ENCODE assay signal across 17 cellular contexts in the genomic region with DNA sequence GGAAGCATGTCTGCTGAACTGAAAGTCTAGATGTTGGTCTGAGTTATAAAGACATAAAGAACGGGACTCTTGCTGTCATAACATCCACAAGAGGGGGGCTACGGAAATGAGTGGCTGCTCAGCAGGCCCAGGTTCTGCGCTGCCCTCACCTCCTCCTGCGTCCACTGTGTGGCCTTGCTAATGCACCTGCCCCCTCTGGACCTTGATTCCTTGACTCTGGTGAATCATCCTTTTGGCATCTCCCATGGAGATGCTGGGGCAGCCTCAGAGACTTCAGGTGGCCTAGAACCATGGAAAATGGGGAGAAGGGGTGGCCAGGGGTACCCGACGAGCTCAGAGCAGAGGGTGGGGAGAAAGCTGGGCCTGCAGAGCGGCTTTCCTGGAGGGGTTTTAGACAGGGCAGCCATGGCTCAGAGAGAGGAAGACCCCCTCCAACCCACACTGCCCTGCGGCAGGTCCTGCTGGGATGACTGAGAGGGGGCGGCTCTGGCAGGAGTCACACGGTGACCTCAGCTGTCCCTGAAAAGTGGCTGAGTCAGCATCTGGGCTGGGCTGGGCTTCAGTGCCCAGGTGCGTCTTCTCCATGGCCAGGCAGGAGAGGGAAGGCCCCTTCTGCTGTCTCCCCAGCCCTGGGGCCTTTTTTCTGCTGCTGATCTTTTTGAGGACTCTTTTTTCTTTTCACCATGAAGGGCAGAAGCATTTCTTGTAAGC. TPM values are rescaled to one million over a fixed set of nuclear protein-coding genes. Genes with fewer than 3 reads are reported as not detected.
DNase-seq lines count a peak whose midpoint lies in the region; ATAC-seq, FAIRE-seq and TF ChIP-seq lines count a peak whose summit lies in the region.
"Had no signal": no experiment of that assay in that cellular context is flagged by ENCODE, and none has a peak within 500 bp of the region (broad histone marks: within the 10 kb centered on the region; RNA-seq: fewer than 3 reads in every experiment).

No MANE protein-coding gene starts in this region.

- intact Hi-C loops in prostate gland (cut with DNase I) = no loop called here

- no peaks in the 10 kb centered on the region for H3K36me3 Mint-ChIP-seq in WTC11
- H3K36me3 Mint-ChIP-seq: CD4-positive, alpha-beta memory T cell had no signal

- peaks cover 5% of the 10 kb centered on the region; the same call in 1 of the 2 replicates for H3K9me3 Mint-ChIP-seq in WTC11
- H3K9me3 Mint-ChIP-seq: CD4-positive, alpha-beta memory T cell had no signal

- TF ChIP-seq POLR2A in prostate gland (IDR thresholded peaks at IDR 0.05) = no peak
- no peak for TF ChIP-seq POLR2A in tibial nerve (IDR thresholded peaks at IDR 0.05)

- no peaks in the 10 kb centered on the region for H3K27me3 Mint-ChIP-seq in WTC11 (ENCODE audit: low read depth)

- CTCF ChIA-PET in WTC11 (lab: Charles Lee) = interaction anchor here (0.6 to 2.6 kb wide), 3 partner anchors 47 to 150 kb away, joined by 3 to 11 read pairs (median 8); no protein-coding TSS in a partner anchor

- peaks cover 14% of the 10 kb centered on the region for H3K4me1 Mint-ChIP-seq in WTC11
- H3K4me1 Mint-ChIP-seq: CD4-positive, alpha-beta memory T cell had no signal

- DNase-seq in NCI-H2227 (lab: John Stamatoyannopoulos, UW; ENCODE audit: unreplicated experiment) = peak; percentile 21
- no peak for DNase-seq in NCI-H2227 treated with DMSO at 0.1 percent for 48 hours (lab: John Stamatoyannopoulos, UW)
- DNase-seq in WTC11 (ENCODE audit: low spot score) = no peak
- peak; percentile 51 for DNase-seq in iPS-NIHi11 (ENCODE audit: low spot score)
- peak; percentile 49 for DNase-seq in urothelium cell line (ENCODE audit: low spot score)
- DNase-seq in prostate gland (ENCODE audit: low spot score) = no peak
- no peak for DNase-seq in NCI-H526 treated with DMSO at 0.1 percent for 48 hours (lab: John Stamatoyannopoulos, UW)
- DNase-seq in tibial nerve (ENCODE audit: low spot score in 2 of 2) = no peak
- DNase-seq: CD4-positive, alpha-beta memory T cell; Karpas-422; MM.1S; NCI-H1105; NCI-H1694; NCI-H69; OCI-M1 had no signal

- 0 out of 2 replicates have a peak, but pooled peaks have one; percentile 26 for ATAC-seq in WTC11

- no peak overlapping the region for H3K27ac Mint-ChIP-seq in WTC11
- H3K27ac Mint-ChIP-seq: CD4-positive, alpha-beta memory T cell had no signal

- no peak overlapping the region for H3K4me3 ChIP-seq in prostate gland
- no peak overlapping the region for H3K4me3 ChIP-seq in tibial nerve
- H3K4me3 ChIP-seq: SJSA1 had no signal

- H3K36me3 ChIP-seq in prostate gland (no peaks in the 10 kb centered on the region), tibial nerve (no peaks in the 10 kb centered on the region)
- H3K36me3 ChIP-seq: SJSA1 had no signal

- TF ChIP-seq EP300 in tibial nerve (IDR thresholded peaks at IDR 0.05) = no peak

- WGBS in prostate gland = 69% methylated on average over 11 of the region's 11 CpGs
- WGBS in tibial nerve, 2 donors = 62 to 64% methylated on average over 10 to 11 of the region's 11 CpGs

- H3K4me1 ChIP-seq in prostate gland (replicated peaks) (no peaks in the 10 kb centered on the region), tibial nerve (no peaks in the 10 kb centered on the region)
- H3K4me1 ChIP-seq: SJSA1 had no signal

- H3K27ac ChIP-seq in prostate gland (no peak overlapping the region), tibial nerve (no peak overlapping the region)
- H3K27ac ChIP-seq: 22Rv1, SJSA1 had no signal

- no peak overlapping the region for H3K4me3 Mint-ChIP-seq in WTC11
- H3K4me3 Mint-ChIP-seq: CD4-positive, alpha-beta memory T cell had no signal

- H3K9me3 ChIP-seq in prostate gland = no peaks in the 10 kb centered on the region
- H3K9me3 ChIP-seq in tibial nerve = no peaks in the 10 kb centered on the region
- H3K9me3 ChIP-seq: SJSA1 had no signal

- TF ChIP-seq CTCF in WTC11 (IDR thresholded peaks at IDR 0.05) (no peak), prostate gland (IDR thresholded peaks at IDR 0.05) (no peak), tibial nerve (IDR thresholded peaks at IDR 0.05) (no peak)

- FAIRE-seq in urothelium cell line (lab: Jason Lieb, UNC) = no peak

- POLR2A ChIA-PET in WTC11 (lab: Charles Lee) = no interaction called here

- no peaks in the 10 kb centered on the region for H3K27me3 ChIP-seq in prostate gland (replicated peaks; ENCODE audit: insufficient read depth)
- peaks cover 0 to 11% of the 10 kb centered on the region in 2 donors for H3K27me3 ChIP-seq in tibial nerve

TF ChIP-seq in WTC11, 78 proteins besides CTCF, POLR2A, EP300 and RAD21 (continues in another document):
- no peak for TF ChIP-seq CREB1 (CRISPR knock-in tag; IDR thresholded peaks at IDR 0.05)
- TF ChIP-seq ATF1 (CRISPR knock-in tag; IDR thresholded peaks at IDR 0.05) = no peak
- TF ChIP-seq ZNF121 (CRISPR knock-in tag; IDR thresholded peaks at IDR 0.05) = no peak
- TF ChIP-seq, protein P1, sequence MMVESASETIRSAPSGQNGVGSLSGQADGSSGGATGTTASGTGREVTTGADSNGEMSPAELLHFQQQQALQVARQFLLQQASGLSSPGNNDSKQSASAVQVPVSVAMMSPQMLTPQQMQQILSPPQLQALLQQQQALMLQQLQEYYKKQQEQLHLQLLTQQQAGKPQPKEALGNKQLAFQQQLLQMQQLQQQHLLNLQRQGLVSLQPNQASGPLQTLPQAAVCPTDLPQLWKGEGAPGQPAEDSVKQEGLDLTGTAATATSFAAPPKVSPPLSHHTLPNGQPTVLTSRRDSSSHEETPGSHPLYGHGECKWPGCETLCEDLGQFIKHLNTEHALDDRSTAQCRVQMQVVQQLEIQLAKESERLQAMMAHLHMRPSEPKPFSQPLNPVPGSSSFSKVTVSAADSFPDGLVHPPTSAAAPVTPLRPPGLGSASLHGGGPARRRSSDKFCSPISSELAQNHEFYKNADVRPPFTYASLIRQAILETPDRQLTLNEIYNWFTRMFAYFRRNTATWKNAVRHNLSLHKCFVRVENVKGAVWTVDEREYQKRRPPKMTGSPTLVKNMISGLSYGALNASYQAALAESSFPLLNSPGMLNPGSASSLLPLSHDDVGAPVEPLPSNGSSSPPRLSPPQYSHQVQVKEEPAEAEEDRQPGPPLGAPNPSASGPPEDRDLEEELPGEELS (CRISPR knock-in tag; IDR thresholded peaks at IDR 0.05) = no peak
- TF ChIP-seq ZNF396 (CRISPR knock-in tag; IDR thresholded peaks at IDR 0.05; ENCODE audit: borderline replicate concordance) = no peak
- TF ChIP-seq TCF7 (CRISPR knock-in tag; IDR thresholded peaks at IDR 0.05; ENCODE audit: low read depth) = no peak
- TF ChIP-seq, protein P2, sequence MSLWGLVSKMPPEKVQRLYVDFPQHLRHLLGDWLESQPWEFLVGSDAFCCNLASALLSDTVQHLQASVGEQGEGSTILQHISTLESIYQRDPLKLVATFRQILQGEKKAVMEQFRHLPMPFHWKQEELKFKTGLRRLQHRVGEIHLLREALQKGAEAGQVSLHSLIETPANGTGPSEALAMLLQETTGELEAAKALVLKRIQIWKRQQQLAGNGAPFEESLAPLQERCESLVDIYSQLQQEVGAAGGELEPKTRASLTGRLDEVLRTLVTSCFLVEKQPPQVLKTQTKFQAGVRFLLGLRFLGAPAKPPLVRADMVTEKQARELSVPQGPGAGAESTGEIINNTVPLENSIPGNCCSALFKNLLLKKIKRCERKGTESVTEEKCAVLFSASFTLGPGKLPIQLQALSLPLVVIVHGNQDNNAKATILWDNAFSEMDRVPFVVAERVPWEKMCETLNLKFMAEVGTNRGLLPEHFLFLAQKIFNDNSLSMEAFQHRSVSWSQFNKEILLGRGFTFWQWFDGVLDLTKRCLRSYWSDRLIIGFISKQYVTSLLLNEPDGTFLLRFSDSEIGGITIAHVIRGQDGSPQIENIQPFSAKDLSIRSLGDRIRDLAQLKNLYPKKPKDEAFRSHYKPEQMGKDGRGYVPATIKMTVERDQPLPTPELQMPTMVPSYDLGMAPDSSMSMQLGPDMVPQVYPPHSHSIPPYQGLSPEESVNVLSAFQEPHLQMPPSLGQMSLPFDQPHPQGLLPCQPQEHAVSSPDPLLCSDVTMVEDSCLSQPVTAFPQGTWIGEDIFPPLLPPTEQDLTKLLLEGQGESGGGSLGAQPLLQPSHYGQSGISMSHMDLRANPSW (CRISPR knock-in tag; conservative IDR thresholded peaks at IDR 0.05; ENCODE audit: low read depth) = no peak
- TF ChIP-seq, protein P3, sequence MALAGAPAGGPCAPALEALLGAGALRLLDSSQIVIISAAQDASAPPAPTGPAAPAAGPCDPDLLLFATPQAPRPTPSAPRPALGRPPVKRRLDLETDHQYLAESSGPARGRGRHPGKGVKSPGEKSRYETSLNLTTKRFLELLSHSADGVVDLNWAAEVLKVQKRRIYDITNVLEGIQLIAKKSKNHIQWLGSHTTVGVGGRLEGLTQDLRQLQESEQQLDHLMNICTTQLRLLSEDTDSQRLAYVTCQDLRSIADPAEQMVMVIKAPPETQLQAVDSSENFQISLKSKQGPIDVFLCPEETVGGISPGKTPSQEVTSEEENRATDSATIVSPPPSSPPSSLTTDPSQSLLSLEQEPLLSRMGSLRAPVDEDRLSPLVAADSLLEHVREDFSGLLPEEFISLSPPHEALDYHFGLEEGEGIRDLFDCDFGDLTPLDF (CRISPR knock-in tag; IDR thresholded peaks at IDR 0.05) = no peak
- TF ChIP-seq, protein P4, sequence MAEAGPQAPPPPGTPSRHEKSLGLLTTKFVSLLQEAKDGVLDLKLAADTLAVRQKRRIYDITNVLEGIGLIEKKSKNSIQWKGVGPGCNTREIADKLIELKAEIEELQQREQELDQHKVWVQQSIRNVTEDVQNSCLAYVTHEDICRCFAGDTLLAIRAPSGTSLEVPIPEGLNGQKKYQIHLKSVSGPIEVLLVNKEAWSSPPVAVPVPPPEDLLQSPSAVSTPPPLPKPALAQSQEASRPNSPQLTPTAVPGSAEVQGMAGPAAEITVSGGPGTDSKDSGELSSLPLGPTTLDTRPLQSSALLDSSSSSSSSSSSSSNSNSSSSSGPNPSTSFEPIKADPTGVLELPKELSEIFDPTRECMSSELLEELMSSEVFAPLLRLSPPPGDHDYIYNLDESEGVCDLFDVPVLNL (CRISPR knock-in tag; IDR thresholded peaks at IDR 0.05; ENCODE audit: borderline replicate concordance, low read depth) = no peak
- no peak for TF ChIP-seq ZNF138 (CRISPR knock-in tag; conservative IDR thresholded peaks at IDR 0.05)
- TF ChIP-seq ZNF219 (CRISPR knock-in tag; IDR thresholded peaks at IDR 0.05; ENCODE audit: borderline replicate concordance) = no peak

RNA-seq across cellular contexts. Expression of a gene that starts 46.9 kb away (rescaled TPM):
- 52.6 to 54.6 TPM (median 54.6 TPM) in 3 replicates for total RNA-seq in WTC11 (2021)
- 100 to 1,000 TPM in 1 of 2 donors, 10 to 100 TPM in 1; 38.0 to 104 TPM for total RNA-seq in prostate gland
- 10 to 100 TPM; 46.1 to 97.5 (median 52.5) TPM for total RNA-seq in tibial nerve

Comparison
In these comparisons a context has a peak if more than half of its experiments do, and no peak if none do; other contexts are left out.
1. DNase-seq: peak in NCI-H2227 (single experiment), iPS-NIHi11 (single experiment) and urothelium cell line (single experiment); none in NCI-H2227 treated with DMSO at 0.1 percent for 48 hours (single experiment), WTC11 (single experiment), prostate gland (single experiment), NCI-H526 treated with DMSO at 0.1 percent for 48 hours (single experiment) and tibial nerve (0 of 2).